12 cellular contexts compared by ENCODE assay signal in genomic region chr14:85535316-85535715, GRCh38. TPM values are rescaled to one million over a fixed set of nuclear protein-coding genes. Genes with fewer than 3 reads are reported as not detected.
A peak's percentile ranks its signal among the peaks of the same experiment; 100 is the strongest.
DNase-seq lines count a peak whose midpoint lies in the region; ATAC-seq and TF ChIP-seq lines count a peak whose summit lies in the region.
"Had no signal": no experiment of that assay in that cellular context is flagged by ENCODE, and none has a peak within 500 bp of the region (broad histone marks: within the 10 kb centered on the region; RNA-seq: fewer than 3 reads in every experiment).

No MANE protein-coding gene starts in this region.

- H3K9me2 ChIP-seq in PC-3 (replicated peaks; ENCODE audit: low read length), result no peaks in the 10 kb centered on the region

- peaks cover 27% of the 10 kb centered on the region for H3K27me3 ChIP-seq in cardiac muscle cell
- peaks cover 0 to 10% of the 10 kb centered on the region in 2 donors for H3K27me3 ChIP-seq in tibial nerve
- H3K27me3 ChIP-seq in Caco-2 (replicated peaks; ENCODE audit: control insufficient read depth, insufficient read depth, low read length), result no peaks in the 10 kb centered on the region
- peaks cover 9% of the 10 kb centered on the region; the same call in 1 of the 2 replicates for H3K27me3 ChIP-seq in PC-3 (ENCODE audit: low read length)

- POLR2A ChIA-PET in Caco-2 (lab: Charles Lee) (no interaction called here), PC-3 (lab: Charles Lee; ENCODE audit: unreplicated experiment) (no interaction called here)

- H3K9me3 Mint-ChIP-seq in endothelial cell (ENCODE audit: unreplicated experiment), result no peaks in the 10 kb centered on the region
- H3K9me3 Mint-ChIP-seq in nephron, result no peaks in the 10 kb centered on the region
- peaks cover 9% of the 10 kb centered on the region for H3K9me3 Mint-ChIP-seq in Caco-2 (ENCODE audit: unreplicated experiment)

- no peaks in the 10 kb centered on the region for H3K36me3 ChIP-seq in cardiac muscle cell
- no peaks in the 10 kb centered on the region for H3K36me3 ChIP-seq in tibial nerve
- H3K36me3 ChIP-seq in Caco-2 (ENCODE audit: control insufficient read depth, insufficient read depth, low read length), result no peaks in the 10 kb centered on the region
- no peaks in the 10 kb centered on the region for H3K36me3 ChIP-seq in PC-3 (ENCODE audit: low read depth, low read length)

- CTCF ChIA-PET in Caco-2 (lab: Charles Lee), result interaction anchor here (1.0 kb wide), 1 partner anchor 53 kb away, joined by 3 read pairs; no protein-coding TSS in a partner anchor
- CTCF ChIA-PET in PC-3 (lab: Charles Lee), result no interaction called here

- H3K79me2 ChIP-seq in PC-3 (ENCODE audit: low read length), result no peaks in the 10 kb centered on the region

- H2AFZ ChIP-seq in PC-3 (ENCODE audit: low read length), result no peak overlapping the region

- H3K27me3 Mint-ChIP-seq in endothelial cell (ENCODE audit: unreplicated experiment), result peaks cover 23% of the 10 kb centered on the region
- peaks cover 27% of the 10 kb centered on the region for H3K27me3 Mint-ChIP-seq in nephron (ENCODE audit: low read depth)
- H3K27me3 Mint-ChIP-seq in Caco-2 (ENCODE audit: insufficient read depth, unreplicated experiment), result no peaks in the 10 kb centered on the region

- no peak for TF ChIP-seq EP300 in tibial nerve (IDR thresholded peaks at IDR 0.05)

- H4K20me1 ChIP-seq in PC-3 (ENCODE audit: low read length), result no peaks in the 10 kb centered on the region

- no peak for ATAC-seq in left ventricle myocardium superior
- ATAC-seq in PC-3, result no peak
- ATAC-seq: A549 had no signal

- peaks cover 8% of the 10 kb centered on the region for H3K4me1 ChIP-seq in cardiac muscle cell (ENCODE audit: low read depth)
- H3K4me1 ChIP-seq in tibial nerve, result peaks cover 0 to 65% (median 5%) of the 10 kb centered on the region in 4 donors
- H3K4me1 ChIP-seq in Caco-2, result no peaks in the 10 kb centered on the region; the same call in 1 of the 2 replicates
- H3K4me1 ChIP-seq in PC-3 (ENCODE audit: insufficient read depth, low read length), result no peaks in the 10 kb centered on the region

- no peaks in the 10 kb centered on the region for H3K9me3 ChIP-seq in cardiac muscle cell (ENCODE audit: low read depth)
- no peaks in the 10 kb centered on the region for H3K9me3 ChIP-seq in tibial nerve
- H3K9me3 ChIP-seq in Caco-2, result 0 out of 2 replicates have a peak, but pooled peaks cover 5% of the 10 kb centered on the region
- H3K9me3 ChIP-seq in PC-3 (ENCODE audit: low read length), result no peaks in the 10 kb centered on the region
- H3K9me3 ChIP-seq: A549 had no signal

- H3K27ac Mint-ChIP-seq in endothelial cell (ENCODE audit: unreplicated experiment) (no peak overlapping the region), nephron (peak overlapping the region; percentile 92 to 96 (median 95)), Caco-2 (ENCODE audit: unreplicated experiment) (no peak overlapping the region)

- BruUV-seq in Caco-2 (replicated peaks; lab: Mats Ljungman, UMichigan) (no TSS peak), PC-3 (replicated peaks; lab: Mats Ljungman, UMichigan) (no TSS peak)

- H3K27ac ChIP-seq in cardiac muscle cell (no peak overlapping the region), tibial nerve (peak overlapping the region in 2 of 4 donors; percentile 80 to 91), PC-3 (ENCODE audit: low read length) (no peak overlapping the region)
- H3K27ac ChIP-seq: A549 had no signal

- no peaks in the 10 kb centered on the region for H3F3A ChIP-seq in PC-3 (ENCODE audit: low read length, unreplicated experiment)

- TF ChIP-seq CTCF in cardiac muscle cell (IDR thresholded peaks at IDR 0.05; ENCODE audit: low read depth, low read length) (no peak), endothelial cell (IDR thresholded peaks at IDR 0.05; ENCODE audit: unreplicated experiment) (no peak), nephron (IDR thresholded peaks at IDR 0.05; ENCODE audit: unreplicated experiment in 3 of 3) (no peak), tibial nerve (IDR thresholded peaks at IDR 0.05) (no peak), Caco-2 (IDR thresholded peaks at IDR 0.05; ENCODE audit: insufficient read depth in 1 of 2, low read depth in 1 of 2, low read length in 1 of 2, severe bottlenecking in 1 of 2, unreplicated experiment in 1 of 2) (no peak), PC-3 (conservative IDR thresholded peaks at IDR 0.05; ENCODE audit: low read depth, low read length) (no peak)

- no peak overlapping the region for H3K4me2 ChIP-seq in PC-3 (ENCODE audit: low read length)

- H3K4me3 Mint-ChIP-seq in endothelial cell (ENCODE audit: unreplicated experiment) (peak overlapping the region; percentile 82), nephron (peak overlapping the region; percentile 87 to 97 (median 93)), Caco-2 (ENCODE audit: unreplicated experiment) (no peak overlapping the region)

- H3K4me3 ChIP-seq in cardiac muscle cell (peak overlapping the region; percentile 65), tibial nerve (peak overlapping the region in 3 of 4 donors; percentile 51 to 74 (median 55)), Caco-2 (ENCODE audit: low read depth, low read length) (no peak overlapping the region), PC-3 (ENCODE audit: low read length) (no peak overlapping the region)

- 44 to 57% methylated on average over 6 of the region's 6 CpGs for WGBS in tibial nerve, 2 donors

- DNase-seq in cardiac muscle cell (ENCODE audit: low read depth in 1 of 2, low spot score in 1 of 2) (peak in 1 of 2 donors; percentile 32), left ventricle myocardium superior (no peak), endothelial cell (ENCODE audit: low spot score) (no peak), tibial nerve (ENCODE audit: low spot score in 2 of 2) (no peak), Caco-2 (no peak), superior temporal gyrus (ENCODE audit: extremely low spot score) (no peak), PC-3 (no peak)
- DNase-seq: activated T-cell treated with anti-CD3 and anti-CD28 coated beads, Interleukin-2, amount 50 U/mL, for 1 hour; NCI-H1436 treated with DMSO at 0.1 percent for 48 hours; occipital lobe had no signal

- intact Hi-C loops in left ventricle myocardium superior (cut with micrococcal nuclease), result no loop called here
- intact Hi-C loops in Caco-2 (cut with micrococcal nuclease; ENCODE audit: unreplicated experiment), result no loop called here
- intact Hi-C loops in PC-3 (cut with micrococcal nuclease), result no loop called here

- H3K4me1 Mint-ChIP-seq in endothelial cell (ENCODE audit: unreplicated experiment), result peaks cover 30% of the 10 kb centered on the region
- peaks cover 31% of the 10 kb centered on the region for H3K4me1 Mint-ChIP-seq in nephron
- no peaks in the 10 kb centered on the region for H3K4me1 Mint-ChIP-seq in Caco-2 (ENCODE audit: low read depth, unreplicated experiment)

- no peak for TF ChIP-seq POLR2A in tibial nerve (IDR thresholded peaks at IDR 0.05)

- H3K9ac ChIP-seq in PC-3 (ENCODE audit: low read length), result no peak overlapping the region

- H3K36me3 Mint-ChIP-seq in endothelial cell (ENCODE audit: low read depth, unreplicated experiment) (no peaks in the 10 kb centered on the region), nephron (ENCODE audit: low read depth) (peaks cover 53% of the 10 kb centered on the region), Caco-2 (ENCODE audit: insufficient read depth, unreplicated experiment) (no peaks in the 10 kb centered on the region)

RNA-seq across cellular contexts. Expression of gene FLRT2, which starts 5.4 kb away (rescaled TPM):
- 5.8 and 10.1 TPM in 2 replicates for total RNA-seq in cardiac muscle cell
- polyA plus RNA-seq in cardiac muscle cell, result 2.6 and 5.2 TPM in 2 replicates
- total RNA-seq in left ventricle myocardium superior, result 4.6 TPM
- 7.8 TPM for total RNA-seq in endothelial cell (ENCODE audit: unreplicated experiment)
- 100 to 1,000 TPM in 1 of 4 donors, 10 to 100 TPM in 3; 26.4 to 109 (median 71.6) TPM for total RNA-seq in tibial nerve
- total RNA-seq in Caco-2 (2022), result 0.07 and 0.43 TPM in 2 replicates
- 0.07 TPM in 1 of 2 replicates, not detected in the other for total RNA-seq in PC-3 (2014; rRNA removed)

Comparison
In these comparisons a context has a peak if more than half of its experiments do, and no peak if none do; other contexts are left out.
1. H3K4me3 ChIP-seq: peak in cardiac muscle cell (single experiment) and tibial nerve (3 of 4); none in Caco-2 (single experiment) and PC-3 (single experiment).
2. H3K27ac Mint-ChIP-seq: peak in nephron (3 of 3); none in endothelial cell (single experiment) and Caco-2 (single experiment).